Comparison of ENCODE assay signal across 8 cellular contexts in the genomic region with DNA sequence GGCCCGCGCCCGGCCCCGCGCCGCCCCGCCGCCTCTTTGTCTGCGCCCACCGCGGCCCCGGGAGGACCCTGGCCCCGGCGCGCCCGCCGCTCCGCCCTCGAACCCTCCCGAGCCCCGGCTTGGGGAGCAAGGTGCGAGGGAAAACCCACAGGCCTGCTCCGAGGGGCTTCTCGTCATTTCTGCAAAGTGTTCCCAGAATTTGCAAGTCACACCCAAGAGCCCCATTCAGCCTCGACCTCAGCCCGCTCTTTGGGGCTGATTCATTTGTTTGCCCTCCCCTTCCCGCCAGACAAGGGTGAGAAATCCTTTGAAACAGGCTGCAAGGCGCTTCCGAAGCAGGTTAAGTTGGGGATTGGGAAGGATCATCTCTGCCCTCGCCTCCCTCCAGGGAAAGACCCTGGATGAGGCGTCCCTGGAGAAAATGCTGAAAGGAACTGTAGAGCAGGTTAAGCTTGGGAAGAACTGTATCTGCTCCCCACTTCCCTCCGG. TPM values are rescaled to one million over a fixed set of nuclear protein-coding genes. Genes with fewer than 3 reads are reported as not detected.
DNase-seq lines count a peak whose midpoint lies in the region; ATAC-seq, FAIRE-seq and TF ChIP-seq lines count a peak whose summit lies in the region.

No MANE protein-coding gene starts in this region.

- no peaks in the 10 kb centered on the region for H3K27me3 ChIP-seq in pancreas

- H3K9me3 ChIP-seq in pancreas: no peaks in the 10 kb centered on the region

- peak overlapping the region; percentile 66 to 87 (median 78) for H3K27ac ChIP-seq in pancreas

- peaks cover 14 to 22% (median 16%) of the 10 kb centered on the region in 3 donors for H3K4me1 ChIP-seq in pancreas

- 0% methylated on average over 21 to 32 of the region's 32 CpGs for WGBS in pancreas, 2 donors

- FAIRE-seq in pancreas (lab: Jason Lieb, UNC): no peak

- ATAC-seq in GM21447 (IDR thresholded peaks at IDR 0.05; ENCODE audit: unreplicated experiment): peak; percentile 4
- ATAC-seq in pancreas: peak in 2 of 4 donors; percentile 8 to 12
- ATAC-seq in GM21619 (IDR thresholded peaks at IDR 0.05; ENCODE audit: unreplicated experiment): no peak

- intact Hi-C loops in pancreas (cut with DNase I): no loop called here

- no peaks in the 10 kb centered on the region for H3K36me3 ChIP-seq in pancreas

- no peak for TF ChIP-seq CTCF in foreskin fibroblast (IDR thresholded peaks at IDR 0.05; ENCODE audit: low read depth, low read length)
- no peak for TF ChIP-seq CTCF in pancreas (IDR thresholded peaks at IDR 0.05)

- H3K4me3 ChIP-seq in foreskin fibroblast (ENCODE audit: low read depth in 1 of 2, low read length in 2 of 2) (peak overlapping the region; percentile 60 to 73), pancreas (peak overlapping the region; percentile 6 to 96 (median 71))

- peak; percentile 76 for DNase-seq in ACHN
- peak; percentile 48 for DNase-seq in NCI-H226
- peak; percentile 74 to 76 for DNase-seq in activated T-cell treated with anti-CD3 and anti-CD28 coated beads, Interleukin-2, amount 50 U/mL, for 48 hours
- DNase-seq in foreskin fibroblast: peak; percentile 53 to 76
- DNase-seq in pancreas: peak in 3 of 6 donors; percentile 18 to 46 (median 30)
- DNase-seq in NCI-H1930 (lab: John Stamatoyannopoulos, UW): no peak

- in situ Hi-C loops in ACHN (cut with HindIII; ENCODE audit: low pct_ligation_motif_present, low pct_unique_long_range_greater_than_20kb, low sequenced_read_pairs): no loop called here

RNA-seq across cellular contexts. Expression of a gene that starts 0.3 kb away (rescaled TPM):
- total RNA-seq in pancreas: 10 to 100 TPM; 29.6 to 43.9 (median 35.3) TPM
- 10 to 100 TPM; 17.1 to 19.8 TPM for polyA plus RNA-seq in pancreas

Comparison
In these comparisons a context has a peak if more than half of its experiments do, and no peak if none do; other contexts are left out.
1. DNase-seq: peak in ACHN (single experiment), NCI-H226 (single experiment), activated T-cell treated with anti-CD3 and anti-CD28 coated beads, Interleukin-2, amount 50 U/mL, for 48 hours (2 of 2) and foreskin fibroblast (2 of 2); none in NCI-H1930 (0 of 2).